ENCODE assay signal across 28 cellular contexts in the genomic region with DNA sequence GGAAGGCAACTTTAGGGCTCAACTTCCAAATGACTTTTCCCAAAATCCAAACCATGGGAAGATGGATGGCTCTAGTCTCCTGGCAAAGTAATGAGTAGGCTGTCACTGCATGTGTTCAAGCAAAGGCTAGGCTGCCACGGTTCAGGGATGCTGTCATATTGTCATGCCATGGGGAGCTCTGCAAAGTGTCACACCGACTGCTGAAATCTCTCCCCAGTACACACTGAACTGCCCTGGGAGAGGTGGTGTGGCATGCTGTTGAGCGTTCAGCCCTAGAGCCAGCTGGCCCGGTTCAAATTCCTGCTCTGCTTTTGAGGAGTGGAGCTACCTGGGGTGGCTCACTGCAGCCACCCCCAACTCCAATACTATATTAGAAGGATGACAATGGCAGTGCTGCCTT.
"Had no signal": no experiment of that assay in that cellular context is flagged by ENCODE, and none has a peak within 500 bp of the region (broad histone marks: within the 10 kb centered on the region; RNA-seq: fewer than 3 reads in every experiment).

No MANE protein-coding gene starts in this region.

- DNase-seq: colonic mucosa; cortex of kidney; dermis blood vessel endothelial cell; dorsolateral prefrontal cortex; effector CD4-positive, alpha-beta T cell; effector CD8-positive, alpha-beta T cell; effector memory CD4-positive, alpha-beta T cell; effector memory CD8-positive, alpha-beta T cell; endodermal cell; erythroblast; esophagus squamous epithelium; foreskin fibroblast; foreskin keratinocyte; foreskin melanocyte; gastrocnemius medialis; glutamatergic neuron; head of caudate nucleus; heart left ventricle; heart right ventricle had no signal

- H3K4me1 ChIP-seq: colonic mucosa, esophagus muscularis mucosa, esophagus squamous epithelium, foreskin keratinocyte, gastrocnemius medialis, gastroesophageal sphincter, heart left ventricle, heart right ventricle had no signal

- ATAC-seq: effector memory CD8-positive, alpha-beta T cell; foreskin keratinocyte; gastrocnemius medialis; gastroesophageal sphincter had no signal

- H3K27ac Mint-ChIP-seq: dendritic cell treated with granulocyte-macrophage colony-stimulating factor and Interleukin-4, amounts not matched to agents 40 ng/mL and 50 ng/mL, for 4 days; effector memory CD8-positive, alpha-beta T cell; endodermal cell had no signal

- H3K27me3 ChIP-seq: colonic mucosa, dorsolateral prefrontal cortex, foreskin keratinocyte, gastrocnemius medialis had no signal

- H3K4me3 Mint-ChIP-seq: dendritic cell treated with granulocyte-macrophage colony-stimulating factor and Interleukin-4, amounts not matched to agents 40 ng/mL and 50 ng/mL, for 4 days; effector memory CD8-positive, alpha-beta T cell; endodermal cell had no signal

- H3K9me3 ChIP-seq: colonic mucosa, esophagus muscularis mucosa, esophagus squamous epithelium, gastrocnemius medialis, gastroesophageal sphincter, heart left ventricle, heart right ventricle had no signal

- H3K27ac ChIP-seq: colonic mucosa, coronary artery, dorsolateral prefrontal cortex, epithelial cell of prostate, esophagus muscularis mucosa, esophagus squamous epithelium, foreskin keratinocyte, gastrocnemius medialis, gastroesophageal sphincter, heart left ventricle, heart right ventricle had no signal

- H3K4me3 ChIP-seq: colonic mucosa, coronary artery, dorsolateral prefrontal cortex, esophagus muscularis mucosa, esophagus squamous epithelium, gastrocnemius medialis, gastroesophageal sphincter, heart left ventricle, heart right ventricle had no signal

- FAIRE-seq: colon, endometrium, endothelial cell of umbilical vein, frontal cortex had no signal

- H3K36me3 ChIP-seq: colonic mucosa, esophagus muscularis mucosa, esophagus squamous epithelium, gastrocnemius medialis, gastroesophageal sphincter, heart left ventricle, heart right ventricle had no signal

- H3K4me1 Mint-ChIP-seq: endodermal cell had no signal

- H3K9me3 Mint-ChIP-seq: dendritic cell treated with granulocyte-macrophage colony-stimulating factor and Interleukin-4, amounts not matched to agents 40 ng/mL and 50 ng/mL, for 4 days; effector memory CD8-positive, alpha-beta T cell; endodermal cell had no signal
